ENCODE assay signal across 17 cellular contexts in genomic region chr2:67886423-67886822, GRCh38.
DNase-seq lines count a peak whose midpoint lies in the region; ATAC-seq, FAIRE-seq and TF ChIP-seq lines count a peak whose summit lies in the region.
"Had no signal": no experiment of that assay in that cellular context is flagged by ENCODE, and none has a peak within 500 bp of the region (broad histone marks: within the 10 kb centered on the region; RNA-seq: fewer than 3 reads in every experiment).

No MANE protein-coding gene starts in this region.

- H3K9me2 ChIP-seq in PC-9 (ENCODE audit: insufficient read depth): no peaks in the 10 kb centered on the region

- H2BK12ac ChIP-seq in H1 (ENCODE audit: low read depth, low read length): no peak overlapping the region

- H3K27ac ChIP-seq in PC-9 (no peak overlapping the region), H1 (ENCODE audit: low read depth, low read length) (no peak overlapping the region), pancreas (no peak overlapping the region)

- H2BK15ac ChIP-seq in H1 (ENCODE audit: low read length): no peak overlapping the region

- H3K4ac ChIP-seq in H1 (replicated peaks; ENCODE audit: insufficient read length, low read depth, low read length): no peak overlapping the region

- TF ChIP-seq POLR2A in H1 (IDR thresholded peaks at IDR 0.05; ENCODE audit: control extremely low read depth in 1 of 2, low read depth in 2 of 2, low read length in 2 of 2): no peak

- H2AFZ ChIP-seq in PC-9: 0 out of 2 replicates have a peak overlapping the region, but pooled peaks have one; percentile 24
- peak overlapping the region; percentile 79; the same call in 1 of the 2 replicates for H2AFZ ChIP-seq in H1 (ENCODE audit: low read length)

- H3K23me2 ChIP-seq in H1 (ENCODE audit: low read depth, low read length): no peaks in the 10 kb centered on the region

- H3K4me3 ChIP-seq in PC-9: no peak overlapping the region
- no peak overlapping the region for H3K4me3 ChIP-seq in H1 (ENCODE audit: extremely low read depth in 1 of 4, insufficient read depth in 2 of 4, low read depth in 3 of 4, low read length in 4 of 4)
- H3K4me3 ChIP-seq in pancreas: no peak overlapping the region

- H3K4me2 ChIP-seq in PC-9 (no peak overlapping the region), H1 (ENCODE audit: insufficient read depth in 1 of 2, low read depth in 2 of 2, low read length in 2 of 2) (no peak overlapping the region)

- H3K18ac ChIP-seq in H1 (ENCODE audit: extremely low read depth, low read length): no peak overlapping the region

- no peaks in the 10 kb centered on the region for H3K4me1 ChIP-seq in PC-9 (replicated peaks; ENCODE audit: insufficient read depth)
- no peaks in the 10 kb centered on the region for H3K4me1 ChIP-seq in H1 (replicated peaks in 1 of 4; ENCODE audit: control insufficient read depth in 3 of 4, insufficient read depth in 4 of 4, low read length in 3 of 4)
- no peaks in the 10 kb centered on the region for H3K4me1 ChIP-seq in pancreas

- H3K36me3 ChIP-seq in PC-9 (ENCODE audit: low read depth) (no peaks in the 10 kb centered on the region), H1 (ENCODE audit: control insufficient read depth in 2 of 4, insufficient read depth in 4 of 4, low read length in 3 of 4) (no peaks in the 10 kb centered on the region), pancreas (no peaks in the 10 kb centered on the region)

- H3K9me3 ChIP-seq in PC-9 (ENCODE audit: insufficient read depth, low read depth) (no peaks in the 10 kb centered on the region), H1 (ENCODE audit: insufficient read depth in 2 of 2, low read depth in 1 of 2, low read length in 1 of 2) (no peaks in the 10 kb centered on the region), pancreas (no peaks in the 10 kb centered on the region)

- H4K20me1 ChIP-seq in PC-9 (ENCODE audit: insufficient read depth) (no peaks in the 10 kb centered on the region), H1 (replicated peaks in 1 of 2; ENCODE audit: control insufficient read depth in 1 of 2, insufficient read depth in 2 of 2, low read length in 2 of 2) (no peaks in the 10 kb centered on the region)

- H3K79me2 ChIP-seq in PC-9 (ENCODE audit: low read depth) (no peaks in the 10 kb centered on the region), H1 (ENCODE audit: control insufficient read depth in 1 of 2, insufficient read depth in 2 of 2, low read length in 2 of 2) (no peaks in the 10 kb centered on the region)

- TF ChIP-seq EP300 in H1 (IDR thresholded peaks at IDR 0.05; ENCODE audit: borderline replicate concordance in 1 of 2, low read depth in 2 of 2, low read length in 2 of 2): no peak

- no peak overlapping the region for H2AK5ac ChIP-seq in H1 (ENCODE audit: low read depth, low read length)

- no peak overlapping the region for H4K8ac ChIP-seq in H1 (ENCODE audit: extremely low read depth, insufficient read depth, low read length)

- BruUV-seq in PC-9 (replicated peaks; lab: Mats Ljungman, UMichigan): no TSS peak

- H3K23ac ChIP-seq in H1 (ENCODE audit: insufficient read length): no peak overlapping the region

- FAIRE-seq in H1 (lab: Jason Lieb, UNC) (no peak), pancreas (lab: Jason Lieb, UNC) (no peak)
- FAIRE-seq: G401.6, GM12892 had no signal

- TF ChIP-seq RAD21 in H1 (IDR thresholded peaks at IDR 0.05 in 1 of 2, conservative IDR thresholded peaks at IDR 0.05 in 1 of 2; ENCODE audit: low read depth in 2 of 2, low read length in 2 of 2): no peak

- intact Hi-C loops in PC-9 (cut with micrococcal nuclease; ENCODE audit: unreplicated experiment) (no loop called here), pancreas (cut with DNase I) (no loop called here)

- H3K9ac ChIP-seq in H1 (replicated peaks in 1 of 4; ENCODE audit: extremely low read depth in 1 of 4, low read depth in 3 of 4, low read length in 3 of 4): no peak overlapping the region

- no peaks in the 10 kb centered on the region for H3F3A ChIP-seq in PC-9 (ENCODE audit: insufficient read depth, low read depth)

- H2BK20ac ChIP-seq in H1 (ENCODE audit: low read length): no peak overlapping the region

- no peak overlapping the region for H2BK120ac ChIP-seq in H1 (replicated peaks; ENCODE audit: low read depth, low read length)

- CTCF ChIA-PET in HEK293T (lab: Yijun Ruan, JAX) (no interaction called here), PC-9 (lab: Charles Lee) (no interaction called here), H1 (lab: Charles Lee; ENCODE audit: partially characterized antibody) (interaction anchor here (0.6 to 1.1 kb wide), 2 partner anchors 145 to 544 kb away, joined by 3 read pairs; no protein-coding TSS in a partner anchor)

- no peak overlapping the region for H3K56ac ChIP-seq in H1 (replicated peaks; ENCODE audit: insufficient read length, low read depth, low read length)

- H2BK5ac ChIP-seq in H1 (ENCODE audit: low read depth, low read length): no peak overlapping the region

- no peak overlapping the region for H4K5ac ChIP-seq in H1 (ENCODE audit: insufficient read length, low read depth, low read length)

- 78% methylated on average over 1 of the region's 1 CpG; no CpG with 5 or more reads in 1 of the 2 experiments for WGBS in H1 (ENCODE audit: extremely low coverage in 1 of 2, insufficient coverage in 1 of 2, insufficient read length in 1 of 2, insufficient replicate concordance in 2 of 2, low coverage in 1 of 2, low lambda C conversion rate in 2 of 2, missing lambda C conversion rate in 1 of 2), 2 experiments
- 81 to 92% methylated on average over 1 of the region's 1 CpG for WGBS in pancreas, 2 donors

- TF ChIP-seq CTCF in PC-9 (conservative IDR thresholded peaks at IDR 0.05) (no peak), H1 (IDR thresholded peaks at IDR 0.05; ENCODE audit: control extremely low read depth in 1 of 3, insufficient read depth in 1 of 3, low read depth in 1 of 3, low read length in 3 of 3) (no peak), pancreas (IDR thresholded peaks at IDR 0.05) (no peak)

- no peak overlapping the region for H4K91ac ChIP-seq in H1 (replicated peaks; ENCODE audit: insufficient read length, low read length)

- H3K27me3 ChIP-seq in PC-9 (ENCODE audit: insufficient read depth, low read depth) (no peaks in the 10 kb centered on the region), H1 (replicated peaks in 1 of 4; ENCODE audit: control insufficient read depth in 3 of 4, extremely low read depth in 1 of 4, insufficient read depth in 3 of 4, low read length in 3 of 4) (peaks cover 0 to 3% (median 0%) of the 10 kb centered on the region in 4 experiments; a peak in 1 of 7 replicates), pancreas (no peaks in the 10 kb centered on the region)

- DNase-seq in HEK293T (ENCODE audit: extremely low spot score) (no peak), PC-9 (no peak), H1 (ENCODE audit: low read depth in 1 of 2, low spot score in 2 of 2) (no peak), pancreas (no peak), NCI-H1694 treated with DMSO at 0.1 percent for 48 hours (lab: John Stamatoyannopoulos, UW) (no peak), NCI-H1694 (lab: John Stamatoyannopoulos, UW) (no peak)
- DNase-seq: C1 segment of cervical spinal cord; Calu3; CD4-positive, alpha-beta memory T cell; COR-L47; DMS153; DND-41; H9; HFFc6 had no signal

- H3K14ac ChIP-seq in H1 (ENCODE audit: insufficient read length): no peak overlapping the region

- ATAC-seq in pancreas: no peak
- ATAC-seq: HCT116 had no signal

- POLR2A ChIA-PET in HEK293T (lab: Yijun Ruan, JAX): no interaction called here
- POLR2A ChIA-PET in PC-9 (lab: Charles Lee; ENCODE audit: unreplicated experiment): no interaction called here
- POLR2A ChIA-PET in H1 (lab: Charles Lee; ENCODE audit: partially characterized antibody): no interaction called here

- no peaks in the 10 kb centered on the region for H3K79me1 ChIP-seq in H1 (ENCODE audit: low read depth, low read length)

TF ChIP-seq in HEK293T, 16 proteins besides CTCF, POLR2A, EP300 and RAD21:
- TF ChIP-seq L3MBTL2 (conservative IDR thresholded peaks at IDR 0.05): no peak
- TF ChIP-seq PKNOX1 (IDR thresholded peaks at IDR 0.05): peak; percentile 80
- no peak for TF ChIP-seq ARNT (IDR thresholded peaks at IDR 0.05)
- no peak for TF ChIP-seq NFRKB (IDR thresholded peaks at IDR 0.05)
- no peak for TF ChIP-seq ZNF384 (IDR thresholded peaks at IDR 0.05)
- TF ChIP-seq FOXK2 (IDR thresholded peaks at IDR 0.05): no peak

TF ChIP-seq in H1, 55 proteins besides CTCF, POLR2A, EP300 and RAD21:
- TF ChIP-seq TCF12 (IDR thresholded peaks at IDR 0.05; ENCODE audit: low read depth, low read length) (no peak), SIN3A (conservative IDR thresholded peaks at IDR 0.05 in 1 of 2, IDR thresholded peaks at IDR 0.05 in 1 of 2; ENCODE audit: low read depth in 1 of 2, low read length in 2 of 2) (no peak), JUND (IDR thresholded peaks at IDR 0.05; ENCODE audit: low read length) (no peak), RXRA (IDR thresholded peaks at IDR 0.05; ENCODE audit: insufficient read depth, low read depth, low read length) (no peak), EZH2 (IDR thresholded peaks at IDR 0.05; ENCODE audit: low read depth, low read length, severe bottlenecking) (no peak), SIX5 (IDR thresholded peaks at IDR 0.05; ENCODE audit: low read depth, low read length) (no peak), FOSL1 (IDR thresholded peaks at IDR 0.05; ENCODE audit: insufficient read depth, low read depth, low read length) (no peak), RFX5 (IDR thresholded peaks at IDR 0.05; ENCODE audit: borderline replicate concordance, low read depth, low read length) (no peak), CHD2 (IDR thresholded peaks at IDR 0.05; ENCODE audit: low read length) (no peak), BCL11A (IDR thresholded peaks at IDR 0.05; ENCODE audit: low read depth in 2 of 2, low read length in 2 of 2) (no peak), NRF1 (IDR thresholded peaks at IDR 0.05; ENCODE audit: low read depth, low read length) (no peak), TAF7 (optimal IDR thresholded peaks at IDR 0.05; ENCODE audit: borderline replicate concordance, low read depth, low read length) (no peak), USF2 (IDR thresholded peaks at IDR 0.05; ENCODE audit: low read length) (no peak), ZNF274 (IDR thresholded peaks at IDR 0.05; ENCODE audit: borderline replicate concordance, extremely low read depth, low read length) (no peak), CREB1 (IDR thresholded peaks at IDR 0.05) (no peak)
